ENCODE assay signal across 29 cellular contexts in the genomic region with DNA sequence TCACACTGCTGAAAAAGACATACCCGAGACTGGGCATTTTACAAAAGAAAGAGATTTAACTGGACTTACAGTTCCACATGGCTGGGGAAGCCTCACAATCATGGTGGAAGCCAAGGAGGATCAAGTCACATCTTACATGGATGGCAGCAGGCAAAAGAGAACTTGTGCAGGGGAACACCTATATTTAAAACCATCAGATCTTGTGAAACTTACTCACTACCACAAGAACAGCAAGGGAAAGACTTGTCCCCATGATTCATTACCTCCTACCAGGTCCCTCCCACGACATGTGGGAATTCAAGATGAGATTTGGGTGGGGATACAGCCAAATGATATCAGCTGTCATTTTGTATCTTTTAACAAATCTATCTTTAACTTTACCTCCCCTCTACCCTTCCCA.
"Had no signal": no experiment of that assay in that cellular context is flagged by ENCODE, and none has a peak within 500 bp of the region (broad histone marks: within the 10 kb centered on the region; RNA-seq: fewer than 3 reads in every experiment).

No MANE protein-coding gene starts in this region.

- H3K27ac ChIP-seq: esophagus muscularis mucosa, hepatocyte, testis, uterus, VCaP had no signal

- H2AFZ ChIP-seq: hepatocyte had no signal

- H3K9me3 Mint-ChIP-seq: activated T-cell treated with anti-CD3 and anti-CD28 coated beads, Interleukin-2, amount 50 U/mL, for 72 hours; dendritic cell treated with granulocyte-macrophage colony-stimulating factor and Interleukin-4, amounts not matched to agents 40 ng/mL and 50 ng/mL, for 4 days; endodermal cell had no signal

- H3K36me3 Mint-ChIP-seq: activated naive CD8-positive, alpha-beta T cell; naive B cell had no signal

- H3K4me1 Mint-ChIP-seq: naive B cell had no signal

- H3K4me2 ChIP-seq: hepatocyte had no signal

- H3K4me3 ChIP-seq: esophagus muscularis mucosa, hepatocyte, testis, uterus had no signal

- H3K27me3 Mint-ChIP-seq: activated naive CD8-positive, alpha-beta T cell; brain; type B pancreatic cell had no signal

- H3K9me3 ChIP-seq: esophagus muscularis mucosa, testis, uterus had no signal

- H3K27ac Mint-ChIP-seq: activated naive CD8-positive, alpha-beta T cell; activated T-cell treated with anti-CD3 and anti-CD28 coated beads, Interleukin-2, amount 50 U/mL, for 72 hours; brain; dendritic cell treated with granulocyte-macrophage colony-stimulating factor and Interleukin-4, amounts not matched to agents 40 ng/mL and 50 ng/mL, for 4 days; endodermal cell; type B pancreatic cell had no signal

- H3K79me2 ChIP-seq: hepatocyte had no signal

- H3K4me3 Mint-ChIP-seq: activated naive CD8-positive, alpha-beta T cell; activated T-cell treated with anti-CD3 and anti-CD28 coated beads, Interleukin-2, amount 50 U/mL, for 72 hours; brain; dendritic cell treated with granulocyte-macrophage colony-stimulating factor and Interleukin-4, amounts not matched to agents 40 ng/mL and 50 ng/mL, for 4 days; endodermal cell; naive B cell; type B pancreatic cell had no signal

- ATAC-seq: activated T-cell treated with anti-CD3 and anti-CD28 coated beads, Interleukin-2, amount 50 U/mL, for 72 hours; right cardiac atrium; stimulated activated naive CD8-positive, alpha-beta T cell treated with anti-CD3 and anti-CD28 coated beads, Interleukin-15, Interleukin-2, amounts not matched to agents 100 U/mL and 50 U/mL, for 24 hours had no signal

- H3K36me3 ChIP-seq: uterus had no signal

- H3K27me3 ChIP-seq: esophagus muscularis mucosa, hepatocyte, testis, uterus had no signal

- H3K4me1 ChIP-seq: testis, uterus had no signal

- DNase-seq: activated CD4-positive, alpha-beta T cell treated with anti-CD3 and anti-CD28 coated beads for 4 hours; activated CD4-positive, alpha-beta T cell treated with anti-CD3 and anti-CD28 coated beads, Interleukin-2, amount 50 U/mL, for 4 hours; activated effector memory CD4-positive, alpha-beta T cell treated with Interleukin-2 at 50 U/mL for 16 hours; activated naive CD4-positive, alpha-beta T cell treated with Interleukin-2 at 50 U/mL for 16 hours; activated T-cell treated with anti-CD3 and anti-CD28 coated beads for 4 hours; activated T-cell treated with anti-CD3 and anti-CD28 coated beads, Interleukin-2, amount 50 U/mL, for 72 hours; anterior cingulate cortex; caudate nucleus; endodermal cell; foreskin melanocyte; islet precursor cell; mammary epithelial cell; naive B cell; nucleus accumbens; posterior cingulate gyrus; right cardiac atrium; stimulated activated CD4-positive, alpha-beta T cell treated with anti-CD3 and anti-CD28 coated beads, Interleukin-2, amount 100 ng/mL, for 48 hours; stimulated activated naive CD8-positive, alpha-beta T cell treated with anti-CD3 and anti-CD28 coated beads, Interleukin-15, Interleukin-2, amounts not matched to agents 100 U/mL and 50 U/mL, for 24 hours; T-helper 1 cell; T-helper 9 cell; testis; uterus had no signal
